ENCODE assay signal across 19 cellular contexts in genomic region chr10:819326-819725, GRCh38.
A peak's percentile ranks its signal among the peaks of the same experiment; 100 is the strongest.
DNase-seq lines count a peak whose midpoint lies in the region; ATAC-seq and TF ChIP-seq lines count a peak whose summit lies in the region.
"Had no signal": no experiment of that assay in that cellular context is flagged by ENCODE, and none has a peak within 500 bp of the region (broad histone marks: within the 10 kb centered on the region; RNA-seq: fewer than 3 reads in every experiment).

No MANE protein-coding gene starts in this region.

- H3K9ac ChIP-seq in HCT116 (ENCODE audit: low read length), result no peak overlapping the region

- TF ChIP-seq CTCF in AG04449 (IDR thresholded peaks at IDR 0.05; ENCODE audit: insufficient read depth, low read length, missing control alignments), result no peak
- no peak for TF ChIP-seq CTCF in HCT116 (IDR thresholded peaks at IDR 0.05 in 2 of 3, conservative IDR thresholded peaks at IDR 0.05 in 1 of 3; ENCODE audit: borderline replicate concordance in 1 of 3, insufficient read depth in 1 of 3, low read depth in 2 of 3, low read length in 2 of 3)
- no peak for TF ChIP-seq CTCF in cardiac fibroblast (IDR thresholded peaks at IDR 0.05; ENCODE audit: low read depth, low read length)
- TF ChIP-seq CTCF in lower lobe of right lung (IDR thresholded peaks at IDR 0.05), result no peak

- RAD21 ChIA-PET in HCT116 (lab: Charles Lee; ENCODE audit: low non-redundant PET in 1 of 2, low total read pairs in 2 of 2, uncharacterized antibody in 2 of 2, unreplicated experiment in 2 of 2), result no interaction called here

- no peaks in the 10 kb centered on the region for H4K20me1 ChIP-seq in HCT116 (ENCODE audit: insufficient read depth)

- H3K4me3 Mint-ChIP-seq in memory B cell, result no peak overlapping the region

- H3K27me3 ChIP-seq in HCT116 (ENCODE audit: insufficient read depth, low read length) (no peaks in the 10 kb centered on the region), lower lobe of right lung (ENCODE audit: low read depth) (no peaks in the 10 kb centered on the region)
- H3K27me3 ChIP-seq: BE2C had no signal

- peak overlapping the region; percentile 93 for H3K27ac Mint-ChIP-seq in memory B cell

- TF ChIP-seq RAD21 in HCT116 (IDR thresholded peaks at IDR 0.05; ENCODE audit: low read depth), result no peak

- peaks cover 42% of the 10 kb centered on the region for H3K4me1 Mint-ChIP-seq in memory B cell

- H3K4me3 ChIP-seq in AG04449 (ENCODE audit: low read depth, low read length) (no peak overlapping the region), HCT116 (replicated peaks in 1 of 2; ENCODE audit: low read depth in 1 of 2, low read length in 2 of 2) (no peak overlapping the region), cardiac fibroblast (replicated peaks in 1 of 2; ENCODE audit: low read depth in 2 of 2, low read length in 2 of 2) (no peak overlapping the region), lower lobe of right lung (no peak overlapping the region)

- no peaks in the 10 kb centered on the region for H3K9me3 Mint-ChIP-seq in memory B cell

- peak; percentile 74 for ATAC-seq in HCT116
- ATAC-seq in memory B cell (ENCODE audit: low read depth), result no peak
- ATAC-seq in lower lobe of right lung, result no peak
- ATAC-seq in HG02938 (IDR thresholded peaks at IDR 0.05; ENCODE audit: unreplicated experiment), result no peak

- no TSS peak for BruUV-seq in HCT116 (replicated peaks; lab: Mats Ljungman, UMichigan)

- H3K4me1 ChIP-seq in HCT116 (ENCODE audit: control insufficient read depth in 1 of 2, insufficient read depth in 2 of 2, low read length in 2 of 2) (peaks cover 10 to 18% of the 10 kb centered on the region in 2 experiments; a peak in 3 of 4 replicates), lower lobe of right lung (peaks cover 18% of the 10 kb centered on the region)
- H3K4me1 ChIP-seq: BE2C had no signal

- peaks cover 47 to 68% of the 10 kb centered on the region in 2 experiments for H3K36me3 ChIP-seq in HCT116 (ENCODE audit: control insufficient read depth in 1 of 2, insufficient read depth in 2 of 2, low read length in 2 of 2)
- H3K36me3 ChIP-seq in lower lobe of right lung, result peaks cover 100% of the 10 kb centered on the region

- peak; percentile 42 for DNase-seq in AG04449 (ENCODE audit: low read depth, low spot score)
- peak; percentile 22 for DNase-seq in HCT116 (ENCODE audit: low read depth, low spot score)
- peak; percentile 39 to 82 for DNase-seq in cardiac fibroblast (ENCODE audit: low read depth in 2 of 2)
- no peak for DNase-seq in memory B cell (ENCODE audit: low spot score in 2 of 2)
- DNase-seq in lower lobe of right lung, result no peak
- DNase-seq in NCI-H82 (lab: John Stamatoyannopoulos, UW), result no peak
- no peak for DNase-seq in stimulated activated CD4-positive, alpha-beta T cell treated with anti-CD3 and anti-CD28 coated beads, Interleukin-4, amount 100 ng/mL, for 4 hours
- DNase-seq: activated CD4-positive, alpha-beta T cell treated with anti-CD3 and anti-CD28 coated beads, Interleukin-2, amount 50 U/mL, for 4 hours; activated effector memory CD4-positive, alpha-beta T cell treated with Interleukin-2 at 50 U/mL for 16 hours; BE2C; central memory CD4-positive, alpha-beta T cell; GOT3; KBM-7; mammary epithelial cell; NCI-H146; posterior cingulate gyrus; stimulated activated CD4-positive, alpha-beta T cell treated with anti-CD3 and anti-CD28 coated beads, Interleukin-2, amount 100 ng/mL, for 24 hours had no signal

- CTCF ChIA-PET in AG04449 (lab: Yijun Ruan, JAX), result interaction anchor here (2.0 kb wide), 1 partner anchor 9 kb away, joined by 8 read pairs; no protein-coding TSS in a partner anchor
- CTCF ChIA-PET in HCT116 (lab: Charles Lee), result no interaction called here

- intact Hi-C loops in HCT116 (cut with micrococcal nuclease) (no loop called here), lower lobe of right lung (cut with DNase I) (no loop called here)

- no peak for TF ChIP-seq POLR2A in HCT116 (IDR thresholded peaks at IDR 0.05; ENCODE audit: borderline replicate concordance, extremely low read depth, insufficient read depth, insufficient read length)

- peaks cover 20% of the 10 kb centered on the region; the same call in 1 of the 2 replicates for H3K79me2 ChIP-seq in HCT116 (ENCODE audit: insufficient read depth, low read length)

- H3K27ac ChIP-seq in HCT116 (ENCODE audit: low read depth, low read length) (peak overlapping the region; percentile 20; the same call in 1 of the 2 replicates), lower lobe of right lung (no peak overlapping the region)
- H3K27ac ChIP-seq: epithelial cell of prostate had no signal

- 0 out of 2 replicates have a peak overlapping the region, but pooled peaks have one; percentile 13 for H3K4me2 ChIP-seq in HCT116 (ENCODE audit: low read length)

- no peak overlapping the region for H2AFZ ChIP-seq in HCT116 (ENCODE audit: low read depth, low read length, poor library complexity, severe bottlenecking)

- H3K27me3 Mint-ChIP-seq in memory B cell, result no peaks in the 10 kb centered on the region

- peaks cover 40% of the 10 kb centered on the region for H3K36me3 Mint-ChIP-seq in memory B cell

- POLR2A ChIA-PET in AG04449 (lab: Yijun Ruan, JAX), result interaction anchor here (1.8 kb wide), 1 partner anchor 169 kb away, joined by 5 read pairs; the partner anchor contains the start of gene GTPBP4
- POLR2A ChIA-PET in HCT116 (lab: Charles Lee), result no interaction called here

- no peaks in the 10 kb centered on the region for H3K9me2 ChIP-seq in HCT116 (ENCODE audit: insufficient read depth)

- H3K9me3 ChIP-seq in HCT116 (ENCODE audit: control insufficient read depth in 1 of 2, insufficient read depth in 1 of 2, low read depth in 1 of 2, low read length in 2 of 2) (no peaks in the 10 kb centered on the region), lower lobe of right lung (no peaks in the 10 kb centered on the region)
- H3K9me3 ChIP-seq: BE2C had no signal

TF ChIP-seq in HCT116, 20 proteins besides CTCF, POLR2A, EP300 and RAD21:
- TF ChIP-seq MAX (IDR thresholded peaks at IDR 0.05), result 0 out of 2 replicates have a peak, but pooled peaks have one; percentile 25
- TF ChIP-seq SP1 (IDR thresholded peaks at IDR 0.05; ENCODE audit: low read depth), result peak; percentile 25; the same call in 1 of the 2 replicates
- peak; percentile 22; the same call in 1 of the 2 replicates for TF ChIP-seq JUND (IDR thresholded peaks at IDR 0.05)
- no peak for TF ChIP-seq ELF1 (IDR thresholded peaks at IDR 0.05; ENCODE audit: borderline replicate concordance, low read depth)
- TF ChIP-seq EGR1 (IDR thresholded peaks at IDR 0.05; ENCODE audit: low read depth), result no peak

Comparison
In these comparisons a context has a peak if more than half of its experiments do, and no peak if none do; other contexts are left out.
1. DNase-seq: peak in AG04449 (single experiment), HCT116 (single experiment) and cardiac fibroblast (2 of 2); none in memory B cell (0 of 2), lower lobe of right lung (single experiment), NCI-H82 (single experiment) and stimulated activated CD4-positive, alpha-beta T cell treated with anti-CD3 and anti-CD28 coated beads, Interleukin-4, amount 100 ng/mL, for 4 hours (0 of 2).